In the genomic region with DNA sequence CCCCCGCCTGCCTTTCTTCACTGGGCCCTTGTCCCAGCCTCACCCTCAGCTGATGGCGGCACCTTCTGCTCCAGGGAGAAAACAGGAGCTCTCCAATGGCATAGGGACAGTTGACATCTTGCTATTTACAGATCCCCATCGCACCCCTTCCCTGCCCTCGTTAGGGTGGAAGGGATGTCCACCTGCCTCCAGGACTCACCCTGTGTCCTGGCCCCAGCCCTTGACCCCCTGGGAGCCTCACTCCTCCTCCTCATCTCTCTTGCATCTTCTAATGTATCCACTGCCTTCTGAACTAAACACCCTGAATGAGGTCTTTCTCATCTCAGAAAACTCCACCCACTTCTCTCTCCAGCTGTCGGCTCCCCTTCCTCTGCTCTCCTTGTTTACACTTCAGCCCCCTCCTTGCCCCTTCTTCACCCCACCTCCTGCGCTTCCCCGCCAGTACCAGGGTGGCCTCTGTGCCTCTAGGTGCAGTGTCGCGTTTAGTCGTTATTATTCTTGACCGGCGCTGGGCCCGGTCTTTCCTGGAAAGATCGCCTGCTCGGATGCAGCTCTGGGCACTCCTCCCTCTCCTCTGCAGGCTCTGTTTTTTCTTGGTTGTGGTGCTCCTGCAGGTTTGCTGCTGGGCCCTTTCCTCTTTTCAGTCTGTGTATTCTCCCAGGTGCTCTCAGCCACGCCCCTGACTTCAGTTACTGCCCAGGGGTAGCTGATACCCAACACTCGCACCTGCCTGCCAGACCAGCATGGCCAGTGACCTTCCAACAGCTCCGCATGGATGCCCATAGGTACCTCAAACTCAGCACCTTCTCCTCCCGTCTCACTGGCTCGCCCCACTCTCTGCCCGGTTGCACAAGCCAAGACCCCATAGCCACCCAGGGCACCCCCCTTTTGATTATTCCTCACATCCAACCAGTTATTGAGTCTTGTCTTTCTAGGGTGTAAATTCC, we compare ENCODE assay signal across 1 cellular context.
TF ChIP-seq lines count a peak whose summit lies in the region.

No MANE protein-coding gene starts in this region.

TF ChIP-seq in HEK293T, 16 proteins besides CTCF, POLR2A, EP300 and RAD21 (continued from another document):
- TF ChIP-seq SP1 (IDR thresholded peaks at IDR 0.05) (no peak), SUZ12 (IDR thresholded peaks at IDR 0.05) (no peak), ARNT (IDR thresholded peaks at IDR 0.05) (no peak), HDGF (IDR thresholded peaks at IDR 0.05; ENCODE audit: borderline replicate concordance) (no peak), FOXM1 (IDR thresholded peaks at IDR 0.05; ENCODE audit: borderline replicate concordance) (no peak), L3MBTL2 (conservative IDR thresholded peaks at IDR 0.05) (no peak), ZNF384 (IDR thresholded peaks at IDR 0.05) (no peak), ELF4 (IDR thresholded peaks at IDR 0.05) (no peak), FOXA1 (IDR thresholded peaks at IDR 0.05) (no peak), BHLHE40 (IDR thresholded peaks at IDR 0.05; ENCODE audit: borderline replicate concordance) (no peak), TARDBP (IDR thresholded peaks at IDR 0.05) (no peak), CTBP1 (IDR thresholded peaks at IDR 0.05; ENCODE audit: borderline replicate concordance) (no peak), NFRKB (IDR thresholded peaks at IDR 0.05) (no peak), LEF1 (IDR thresholded peaks at IDR 0.05; ENCODE audit: borderline replicate concordance) (no peak)
- TF ChIP-seq, protein P1, sequence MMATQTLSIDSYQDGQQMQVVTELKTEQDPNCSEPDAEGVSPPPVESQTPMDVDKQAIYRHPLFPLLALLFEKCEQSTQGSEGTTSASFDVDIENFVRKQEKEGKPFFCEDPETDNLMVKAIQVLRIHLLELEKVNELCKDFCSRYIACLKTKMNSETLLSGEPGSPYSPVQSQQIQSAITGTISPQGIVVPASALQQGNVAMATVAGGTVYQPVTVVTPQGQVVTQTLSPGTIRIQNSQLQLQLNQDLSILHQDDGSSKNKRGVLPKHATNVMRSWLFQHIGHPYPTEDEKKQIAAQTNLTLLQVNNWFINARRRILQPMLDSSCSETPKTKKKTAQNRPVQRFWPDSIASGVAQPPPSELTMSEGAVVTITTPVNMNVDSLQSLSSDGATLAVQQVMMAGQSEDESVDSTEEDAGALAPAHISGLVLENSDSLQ (IDR thresholded peaks at IDR 0.05), result no peak
